In the genomic region with DNA sequence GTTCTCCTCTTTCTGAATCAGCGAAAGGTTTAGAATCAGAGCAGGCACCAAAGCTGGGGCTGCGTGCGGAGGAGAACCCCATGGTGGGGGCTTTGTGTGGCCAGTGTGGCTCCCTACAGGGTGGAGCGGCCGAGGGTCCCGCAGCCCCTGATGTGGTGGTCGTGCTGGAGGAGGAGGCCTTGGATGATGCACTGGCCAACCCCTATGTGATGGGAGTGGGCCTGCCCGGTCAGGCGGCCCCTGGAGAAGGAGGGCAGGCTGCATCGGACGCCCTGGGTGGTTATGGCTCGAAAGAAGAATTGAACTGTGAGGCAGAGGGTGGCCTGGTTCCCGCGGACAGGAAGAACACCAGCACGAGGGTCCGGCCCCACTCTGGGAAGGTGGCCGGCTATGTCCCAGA, we compare ENCODE assay signal across 9 cellular contexts. TPM values are rescaled to one million over a fixed set of nuclear protein-coding genes. Genes with fewer than 3 reads are reported as not detected.
"Had no signal": no experiment of that assay in that cellular context is flagged by ENCODE, and none has a peak within 500 bp of the region (broad histone marks: within the 10 kb centered on the region; RNA-seq: fewer than 3 reads in every experiment).

No MANE protein-coding gene starts in this region.

- H3K36me3 Mint-ChIP-seq: IgD-negative memory B cell had no signal

- H3K4me1 Mint-ChIP-seq: IgD-negative memory B cell had no signal

- FAIRE-seq: H1, H54, HepG2 had no signal

- ATAC-seq: GM23338, HepG2 had no signal

- H3K27ac Mint-ChIP-seq: GM23338 had no signal

- H3K4me3 ChIP-seq: GM23338 had no signal

- H3K27ac ChIP-seq: HL-60 had no signal

- H3K4me3 Mint-ChIP-seq: GM23338, H9, IgD-negative memory B cell had no signal

- DNase-seq: H9, HCEC 1CT had no signal

- H3K9me3 Mint-ChIP-seq: GM23338, H9, IgD-negative memory B cell had no signal

RNA-seq across cellular contexts. Expression of a gene that starts 1.4 kb away (rescaled TPM):
- total RNA-seq: HepG2, HT1080 had no signal
